ENCODE assay signal across 2 cellular contexts in the genomic region with DNA sequence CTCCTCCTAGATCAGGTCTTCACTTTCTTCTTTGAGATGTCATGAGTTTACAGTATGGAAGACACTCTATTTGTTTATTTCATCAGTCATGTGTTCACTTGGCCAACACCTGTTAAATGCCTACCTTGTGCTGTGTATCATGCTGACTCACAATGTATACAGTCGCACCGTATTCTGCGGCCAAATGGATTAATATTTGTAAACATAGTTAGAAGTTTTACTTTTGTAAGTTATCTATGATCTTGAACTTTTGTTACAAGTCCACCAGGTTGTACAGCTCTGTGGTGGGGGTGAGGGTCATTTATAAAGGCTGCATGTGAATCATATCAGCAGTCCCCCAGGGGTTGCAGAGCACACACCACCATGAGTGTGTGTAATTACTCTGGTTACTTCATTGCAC.
TF ChIP-seq lines count a peak whose summit lies in the region.

No MANE protein-coding gene starts in this region.

TF ChIP-seq in A549, 52 proteins besides CTCF, POLR2A, EP300 and RAD21 (continued from another document and continues in another):
- TF ChIP-seq, protein P1, sequence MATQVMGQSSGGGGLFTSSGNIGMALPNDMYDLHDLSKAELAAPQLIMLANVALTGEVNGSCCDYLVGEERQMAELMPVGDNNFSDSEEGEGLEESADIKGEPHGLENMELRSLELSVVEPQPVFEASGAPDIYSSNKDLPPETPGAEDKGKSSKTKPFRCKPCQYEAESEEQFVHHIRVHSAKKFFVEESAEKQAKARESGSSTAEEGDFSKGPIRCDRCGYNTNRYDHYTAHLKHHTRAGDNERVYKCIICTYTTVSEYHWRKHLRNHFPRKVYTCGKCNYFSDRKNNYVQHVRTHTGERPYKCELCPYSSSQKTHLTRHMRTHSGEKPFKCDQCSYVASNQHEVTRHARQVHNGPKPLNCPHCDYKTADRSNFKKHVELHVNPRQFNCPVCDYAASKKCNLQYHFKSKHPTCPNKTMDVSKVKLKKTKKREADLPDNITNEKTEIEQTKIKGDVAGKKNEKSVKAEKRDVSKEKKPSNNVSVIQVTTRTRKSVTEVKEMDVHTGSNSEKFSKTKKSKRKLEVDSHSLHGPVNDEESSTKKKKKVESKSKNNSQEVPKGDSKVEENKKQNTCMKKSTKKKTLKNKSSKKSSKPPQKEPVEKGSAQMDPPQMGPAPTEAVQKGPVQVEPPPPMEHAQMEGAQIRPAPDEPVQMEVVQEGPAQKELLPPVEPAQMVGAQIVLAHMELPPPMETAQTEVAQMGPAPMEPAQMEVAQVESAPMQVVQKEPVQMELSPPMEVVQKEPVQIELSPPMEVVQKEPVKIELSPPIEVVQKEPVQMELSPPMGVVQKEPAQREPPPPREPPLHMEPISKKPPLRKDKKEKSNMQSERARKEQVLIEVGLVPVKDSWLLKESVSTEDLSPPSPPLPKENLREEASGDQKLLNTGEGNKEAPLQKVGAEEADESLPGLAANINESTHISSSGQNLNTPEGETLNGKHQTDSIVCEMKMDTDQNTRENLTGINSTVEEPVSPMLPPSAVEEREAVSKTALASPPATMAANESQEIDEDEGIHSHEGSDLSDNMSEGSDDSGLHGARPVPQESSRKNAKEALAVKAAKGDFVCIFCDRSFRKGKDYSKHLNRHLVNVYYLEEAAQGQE (IDR thresholded peaks at IDR 0.05), result no peak
- TF ChIP-seq PHF8 (IDR thresholded peaks at IDR 0.05; ENCODE audit: borderline replicate concordance, low read depth) (no peak), RFX5 (IDR thresholded peaks at IDR 0.05) (no peak), EHMT2 (IDR thresholded peaks at IDR 0.05; ENCODE audit: low read depth) (no peak), TFCP2L1 (CRISPR knock-in tag; IDR thresholded peaks at IDR 0.05) (no peak), ESRRA (IDR thresholded peaks at IDR 0.05; ENCODE audit: borderline replicate concordance, low read length) (no peak), FOSB (CRISPR knock-in tag; IDR thresholded peaks at IDR 0.05) (no peak), KDM5A (IDR thresholded peaks at IDR 0.05) (no peak), FOXS1 (CRISPR knock-in tag; IDR thresholded peaks at IDR 0.05) (no peak), CEBPB (IDR thresholded peaks at IDR 0.05) (peak in 1 of 2 experiments; percentile 34; a peak in 2 of 4 replicates), RNF2 (IDR thresholded peaks at IDR 0.05; ENCODE audit: borderline replicate concordance, low read depth) (no peak), SREBF2 (IDR thresholded peaks at IDR 0.05) (no peak), SMC3 (IDR thresholded peaks at IDR 0.05) (no peak), CHD2 (IDR thresholded peaks at IDR 0.05; ENCODE audit: low read length, partially characterized antibody) (no peak), HOXB13 (CRISPR knock-in tag; IDR thresholded peaks at IDR 0.05; ENCODE audit: low read depth) (no peak), POLR2AphosphoS2 (conservative IDR thresholded peaks at IDR 0.05; ENCODE audit: low read length) (no peak), NR3C1 (IDR thresholded peaks at IDR 0.05) (no peak), BHLHE40 (IDR thresholded peaks at IDR 0.05; ENCODE audit: low read depth, low read length) (no peak), MYC (IDR thresholded peaks at IDR 0.05; ENCODE audit: borderline replicate concordance, low read length) (no peak), MAZ (IDR thresholded peaks at IDR 0.05; ENCODE audit: borderline replicate concordance, low read depth, low read length) (no peak), ZNF302 (CRISPR knock-in tag; IDR thresholded peaks at IDR 0.05) (no peak), FOSL2 (IDR thresholded peaks at IDR 0.05) (peak; percentile 56; the same call in 1 of the 2 replicates), FOSL2 (CRISPR knock-in tag; IDR thresholded peaks at IDR 0.05) (peak; percentile 64), EHF (CRISPR knock-in tag; IDR thresholded peaks at IDR 0.05) (no peak), KDM1A (IDR thresholded peaks at IDR 0.05; ENCODE audit: low read depth) (no peak), ZFP36 (IDR thresholded peaks at IDR 0.05; ENCODE audit: borderline replicate concordance, partially characterized antibody) (no peak), NFE2L2 (conservative IDR thresholded peaks at IDR 0.05; ENCODE audit: low read length) (no peak), CBX2 (IDR thresholded peaks at IDR 0.05; ENCODE audit: borderline replicate concordance, low read depth) (no peak)
- TF ChIP-seq, protein P2, sequence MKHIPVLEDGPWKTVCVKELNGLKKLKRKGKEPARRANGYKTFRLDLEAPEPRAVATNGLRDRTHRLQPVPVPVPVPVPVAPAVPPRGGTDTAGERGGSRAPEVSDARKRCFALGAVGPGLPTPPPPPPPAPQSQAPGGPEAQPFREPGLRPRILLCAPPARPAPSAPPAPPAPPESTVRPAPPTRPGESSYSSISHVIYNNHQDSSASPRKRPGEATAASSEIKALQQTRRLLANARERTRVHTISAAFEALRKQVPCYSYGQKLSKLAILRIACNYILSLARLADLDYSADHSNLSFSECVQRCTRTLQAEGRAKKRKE (CRISPR knock-in tag; IDR thresholded peaks at IDR 0.05; ENCODE audit: low read depth), result no peak
- TF ChIP-seq, protein P3, sequence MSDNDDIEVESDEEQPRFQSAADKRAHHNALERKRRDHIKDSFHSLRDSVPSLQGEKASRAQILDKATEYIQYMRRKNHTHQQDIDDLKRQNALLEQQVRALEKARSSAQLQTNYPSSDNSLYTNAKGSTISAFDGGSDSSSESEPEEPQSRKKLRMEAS (IDR thresholded peaks at IDR 0.05), result no peak
- TF ChIP-seq, protein P4, sequence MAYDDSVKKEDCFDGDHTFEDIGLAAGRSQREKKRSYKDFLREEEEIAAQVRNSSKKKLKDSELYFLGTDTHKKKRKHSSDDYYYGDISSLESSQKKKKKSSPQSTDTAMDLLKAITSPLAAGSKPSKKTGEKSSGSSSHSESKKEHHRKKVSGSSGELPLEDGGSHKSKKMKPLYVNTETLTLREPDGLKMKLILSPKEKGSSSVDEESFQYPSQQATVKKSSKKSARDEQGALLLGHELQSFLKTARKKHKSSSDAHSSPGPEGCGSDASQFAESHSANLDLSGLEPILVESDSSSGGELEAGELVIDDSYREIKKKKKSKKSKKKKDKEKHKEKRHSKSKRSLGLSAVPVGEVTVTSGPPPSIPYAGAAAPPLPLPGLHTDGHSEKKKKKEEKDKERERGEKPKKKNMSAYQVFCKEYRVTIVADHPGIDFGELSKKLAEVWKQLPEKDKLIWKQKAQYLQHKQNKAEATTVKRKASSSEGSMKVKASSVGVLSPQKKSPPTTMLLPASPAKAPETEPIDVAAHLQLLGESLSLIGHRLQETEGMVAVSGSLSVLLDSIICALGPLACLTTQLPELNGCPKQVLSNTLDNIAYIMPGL (CRISPR knock-in tag; IDR thresholded peaks at IDR 0.05; ENCODE audit: borderline replicate concordance), result no peak
- TF ChIP-seq, protein P5, sequence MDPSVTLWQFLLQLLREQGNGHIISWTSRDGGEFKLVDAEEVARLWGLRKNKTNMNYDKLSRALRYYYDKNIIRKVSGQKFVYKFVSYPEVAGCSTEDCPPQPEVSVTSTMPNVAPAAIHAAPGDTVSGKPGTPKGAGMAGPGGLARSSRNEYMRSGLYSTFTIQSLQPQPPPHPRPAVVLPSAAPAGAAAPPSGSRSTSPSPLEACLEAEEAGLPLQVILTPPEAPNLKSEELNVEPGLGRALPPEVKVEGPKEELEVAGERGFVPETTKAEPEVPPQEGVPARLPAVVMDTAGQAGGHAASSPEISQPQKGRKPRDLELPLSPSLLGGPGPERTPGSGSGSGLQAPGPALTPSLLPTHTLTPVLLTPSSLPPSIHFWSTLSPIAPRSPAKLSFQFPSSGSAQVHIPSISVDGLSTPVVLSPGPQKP (IDR thresholded peaks at IDR 0.05; ENCODE audit: low read depth, low read length), result no peak

TF ChIP-seq in HEK293, 187 proteins besides CTCF, POLR2A, EP300 and RAD21 (continued from another document):
- TF ChIP-seq, protein P6, sequence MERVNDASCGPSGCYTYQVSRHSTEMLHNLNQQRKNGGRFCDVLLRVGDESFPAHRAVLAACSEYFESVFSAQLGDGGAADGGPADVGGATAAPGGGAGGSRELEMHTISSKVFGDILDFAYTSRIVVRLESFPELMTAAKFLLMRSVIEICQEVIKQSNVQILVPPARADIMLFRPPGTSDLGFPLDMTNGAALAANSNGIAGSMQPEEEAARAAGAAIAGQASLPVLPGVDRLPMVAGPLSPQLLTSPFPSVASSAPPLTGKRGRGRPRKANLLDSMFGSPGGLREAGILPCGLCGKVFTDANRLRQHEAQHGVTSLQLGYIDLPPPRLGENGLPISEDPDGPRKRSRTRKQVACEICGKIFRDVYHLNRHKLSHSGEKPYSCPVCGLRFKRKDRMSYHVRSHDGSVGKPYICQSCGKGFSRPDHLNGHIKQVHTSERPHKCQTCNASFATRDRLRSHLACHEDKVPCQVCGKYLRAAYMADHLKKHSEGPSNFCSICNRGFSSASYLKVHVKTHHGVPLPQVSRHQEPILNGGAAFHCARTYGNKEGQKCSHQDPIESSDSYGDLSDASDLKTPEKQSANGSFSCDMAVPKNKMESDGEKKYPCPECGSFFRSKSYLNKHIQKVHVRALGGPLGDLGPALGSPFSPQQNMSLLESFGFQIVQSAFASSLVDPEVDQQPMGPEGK (tag by site-specific recombination; IDR thresholded peaks at IDR 0.05), result no peak
- TF ChIP-seq TCF7L2 (IDR thresholded peaks at IDR 0.05; ENCODE audit: borderline replicate concordance, low read depth, low read length), result no peak
- TF ChIP-seq ZNF843 (tag by site-specific recombination; IDR thresholded peaks at IDR 0.05), result no peak
- no peak for TF ChIP-seq ZNF416 (tag by site-specific recombination; IDR thresholded peaks at IDR 0.05)
- no peak for TF ChIP-seq ZNF24 (tag by site-specific recombination; IDR thresholded peaks at IDR 0.05)
- TF ChIP-seq, protein P7, sequence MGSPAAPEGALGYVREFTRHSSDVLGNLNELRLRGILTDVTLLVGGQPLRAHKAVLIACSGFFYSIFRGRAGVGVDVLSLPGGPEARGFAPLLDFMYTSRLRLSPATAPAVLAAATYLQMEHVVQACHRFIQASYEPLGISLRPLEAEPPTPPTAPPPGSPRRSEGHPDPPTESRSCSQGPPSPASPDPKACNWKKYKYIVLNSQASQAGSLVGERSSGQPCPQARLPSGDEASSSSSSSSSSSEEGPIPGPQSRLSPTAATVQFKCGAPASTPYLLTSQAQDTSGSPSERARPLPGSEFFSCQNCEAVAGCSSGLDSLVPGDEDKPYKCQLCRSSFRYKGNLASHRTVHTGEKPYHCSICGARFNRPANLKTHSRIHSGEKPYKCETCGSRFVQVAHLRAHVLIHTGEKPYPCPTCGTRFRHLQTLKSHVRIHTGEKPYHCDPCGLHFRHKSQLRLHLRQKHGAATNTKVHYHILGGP (tag by site-specific recombination; IDR thresholded peaks at IDR 0.05), result no peak
- TF ChIP-seq, protein P8, sequence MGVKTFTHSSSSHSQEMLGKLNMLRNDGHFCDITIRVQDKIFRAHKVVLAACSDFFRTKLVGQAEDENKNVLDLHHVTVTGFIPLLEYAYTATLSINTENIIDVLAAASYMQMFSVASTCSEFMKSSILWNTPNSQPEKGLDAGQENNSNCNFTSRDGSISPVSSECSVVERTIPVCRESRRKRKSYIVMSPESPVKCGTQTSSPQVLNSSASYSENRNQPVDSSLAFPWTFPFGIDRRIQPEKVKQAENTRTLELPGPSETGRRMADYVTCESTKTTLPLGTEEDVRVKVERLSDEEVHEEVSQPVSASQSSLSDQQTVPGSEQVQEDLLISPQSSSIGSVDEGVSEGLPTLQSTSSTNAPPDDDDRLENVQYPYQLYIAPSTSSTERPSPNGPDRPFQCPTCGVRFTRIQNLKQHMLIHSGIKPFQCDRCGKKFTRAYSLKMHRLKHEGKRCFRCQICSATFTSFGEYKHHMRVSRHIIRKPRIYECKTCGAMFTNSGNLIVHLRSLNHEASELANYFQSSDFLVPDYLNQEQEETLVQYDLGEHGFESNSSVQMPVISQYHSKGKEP (tag by site-specific recombination; IDR thresholded peaks at IDR 0.05), result 0 out of 2 replicates have a peak, but pooled peaks have one; percentile 5
- no peak for TF ChIP-seq ZNF76 (tag by site-specific recombination; IDR thresholded peaks at IDR 0.05; ENCODE audit: borderline replicate concordance, low read depth)
- no peak for TF ChIP-seq BCL11A (tag by site-specific recombination; IDR thresholded peaks at IDR 0.05; ENCODE audit: low read depth)
- no peak for TF ChIP-seq IKZF3 (tag by site-specific recombination; IDR thresholded peaks at IDR 0.05)
- TF ChIP-seq ZNF140 (tag by site-specific recombination; IDR thresholded peaks at IDR 0.05), result no peak
